In genomic region chr19:488505-489417, GRCh38 we compare ENCODE assay signal across 1 cellular context.
TF ChIP-seq lines count a peak whose summit lies in the region.

No MANE protein-coding gene starts in this region.

TF ChIP-seq in IMR-90, 13 proteins besides CTCF, POLR2A, EP300 and RAD21 (continued from another document):
- no peak for TF ChIP-seq ELK1 (IDR thresholded peaks at IDR 0.05; ENCODE audit: borderline replicate concordance, low read depth, low read length)
- TF ChIP-seq MAFK (IDR thresholded peaks at IDR 0.05; ENCODE audit: low read depth, low read length): no peak
- TF ChIP-seq NFE2L2 (IDR thresholded peaks at IDR 0.05; ENCODE audit: low read depth, low read length): no peak
- TF ChIP-seq RCOR1 (IDR thresholded peaks at IDR 0.05; ENCODE audit: insufficient replicate concordance, low read length): no peak
- TF ChIP-seq CHD1 (IDR thresholded peaks at IDR 0.05; ENCODE audit: low read depth, low read length): no peak
- peak; percentile 42; the same call in 1 of the 2 replicates for TF ChIP-seq USF2 (IDR thresholded peaks at IDR 0.05; ENCODE audit: low read depth, low read length)
- TF ChIP-seq BHLHE40 (IDR thresholded peaks at IDR 0.05; ENCODE audit: low read depth, low read length): no peak; the same call in 1 of the 2 replicates
